ENCODE assay signal across 1 cellular context in the genomic region with DNA sequence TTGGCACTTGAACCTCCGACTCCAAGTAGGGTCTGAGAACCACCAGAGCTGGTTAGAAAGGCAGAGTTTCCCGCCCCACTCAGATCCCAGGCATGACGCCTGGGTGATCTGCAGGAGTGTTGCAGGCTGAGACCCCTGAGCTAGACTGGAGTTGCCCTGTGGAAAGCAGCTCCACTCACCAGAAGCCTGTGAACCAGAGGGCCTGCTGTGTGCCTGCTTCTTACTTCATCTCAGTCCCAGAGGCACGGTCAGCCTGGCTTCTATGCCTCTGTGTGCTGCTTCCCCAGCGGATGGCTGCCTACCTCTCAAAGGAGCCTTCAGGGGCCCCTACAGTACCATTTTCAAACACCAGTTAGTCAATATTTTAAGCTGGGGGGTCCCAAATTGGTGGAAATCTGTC.
TF ChIP-seq lines count a peak whose summit lies in the region.

No MANE protein-coding gene starts in this region.

TF ChIP-seq in GM23338, 12 proteins besides CTCF, POLR2A, EP300 and RAD21 (continued from another document):
- TF ChIP-seq ZNF331 (CRISPR knock-in tag; IDR thresholded peaks at IDR 0.05; ENCODE audit: low read depth): no peak
- no peak for TF ChIP-seq JUNB (IDR thresholded peaks at IDR 0.05; ENCODE audit: unreplicated experiment)
- TF ChIP-seq, protein P1, sequence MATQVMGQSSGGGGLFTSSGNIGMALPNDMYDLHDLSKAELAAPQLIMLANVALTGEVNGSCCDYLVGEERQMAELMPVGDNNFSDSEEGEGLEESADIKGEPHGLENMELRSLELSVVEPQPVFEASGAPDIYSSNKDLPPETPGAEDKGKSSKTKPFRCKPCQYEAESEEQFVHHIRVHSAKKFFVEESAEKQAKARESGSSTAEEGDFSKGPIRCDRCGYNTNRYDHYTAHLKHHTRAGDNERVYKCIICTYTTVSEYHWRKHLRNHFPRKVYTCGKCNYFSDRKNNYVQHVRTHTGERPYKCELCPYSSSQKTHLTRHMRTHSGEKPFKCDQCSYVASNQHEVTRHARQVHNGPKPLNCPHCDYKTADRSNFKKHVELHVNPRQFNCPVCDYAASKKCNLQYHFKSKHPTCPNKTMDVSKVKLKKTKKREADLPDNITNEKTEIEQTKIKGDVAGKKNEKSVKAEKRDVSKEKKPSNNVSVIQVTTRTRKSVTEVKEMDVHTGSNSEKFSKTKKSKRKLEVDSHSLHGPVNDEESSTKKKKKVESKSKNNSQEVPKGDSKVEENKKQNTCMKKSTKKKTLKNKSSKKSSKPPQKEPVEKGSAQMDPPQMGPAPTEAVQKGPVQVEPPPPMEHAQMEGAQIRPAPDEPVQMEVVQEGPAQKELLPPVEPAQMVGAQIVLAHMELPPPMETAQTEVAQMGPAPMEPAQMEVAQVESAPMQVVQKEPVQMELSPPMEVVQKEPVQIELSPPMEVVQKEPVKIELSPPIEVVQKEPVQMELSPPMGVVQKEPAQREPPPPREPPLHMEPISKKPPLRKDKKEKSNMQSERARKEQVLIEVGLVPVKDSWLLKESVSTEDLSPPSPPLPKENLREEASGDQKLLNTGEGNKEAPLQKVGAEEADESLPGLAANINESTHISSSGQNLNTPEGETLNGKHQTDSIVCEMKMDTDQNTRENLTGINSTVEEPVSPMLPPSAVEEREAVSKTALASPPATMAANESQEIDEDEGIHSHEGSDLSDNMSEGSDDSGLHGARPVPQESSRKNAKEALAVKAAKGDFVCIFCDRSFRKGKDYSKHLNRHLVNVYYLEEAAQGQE (IDR thresholded peaks at IDR 0.05; ENCODE audit: unreplicated experiment): no peak
- no peak for TF ChIP-seq CREB1 (CRISPR knock-in tag; IDR thresholded peaks at IDR 0.05; ENCODE audit: low read depth)
